25 cellular contexts compared by ENCODE assay signal in genomic region chr18:74006160-74006559, GRCh38.
"Had no signal": no experiment of that assay in that cellular context is flagged by ENCODE, and none has a peak within 500 bp of the region (broad histone marks: within the 10 kb centered on the region; RNA-seq: fewer than 3 reads in every experiment).

No MANE protein-coding gene starts in this region.

- H3K27ac ChIP-seq: ascending aorta, coronary artery, dorsolateral prefrontal cortex, esophagus muscularis mucosa, foreskin keratinocyte, gastrocnemius medialis, heart left ventricle had no signal

- H3K36me3 ChIP-seq: ascending aorta, esophagus muscularis mucosa, gastrocnemius medialis, heart left ventricle had no signal

- FAIRE-seq: bronchial epithelial cell had no signal

- H3K9me3 ChIP-seq: ascending aorta, esophagus muscularis mucosa, gastrocnemius medialis, heart left ventricle had no signal

- H3K4me1 ChIP-seq: ascending aorta, esophagus muscularis mucosa, foreskin keratinocyte, gastrocnemius medialis, heart left ventricle had no signal

- H3K27me3 ChIP-seq: ascending aorta, dorsolateral prefrontal cortex, esophagus muscularis mucosa, foreskin keratinocyte, gastrocnemius medialis, heart left ventricle had no signal

- DNase-seq: activated CD4-positive, alpha-beta memory T cell treated with anti-CD3 and anti-CD28 coated beads, Interleukin-2, amount 10 ng/mL, durations not matched to agents 7 days and 5 days; activated CD4-positive, alpha-beta T cell treated with anti-CD3 and anti-CD28 coated beads for 1 hour; activated CD4-positive, alpha-beta T cell treated with anti-CD3 and anti-CD28 coated beads for 4 hours; activated CD4-positive, alpha-beta T cell treated with anti-CD3 and anti-CD28 coated beads, Interleukin-2, amount 10 ng/mL, durations not matched to agents 7 days and 5 days; activated CD4-positive, alpha-beta T cell treated with anti-CD3 and anti-CD28 coated beads, Interleukin-2, amount 50 U/mL, for 4 hours; activated CD8-positive, alpha-beta memory T cell treated with anti-CD3 and anti-CD28 coated beads, Interleukin-2, amount 50 U/mL, for 48 hours; activated gamma-delta T cell; activated naive CD4-positive, alpha-beta T cell; activated naive CD4-positive, alpha-beta T cell treated with anti-CD3 and anti-CD28 coated beads, Interleukin-2, amount 10 ng/mL, durations not matched to agents 7 days and 5 days; activated naive CD8-positive, alpha-beta T cell treated with anti-CD3 and anti-CD28 coated beads, Interleukin-2, amount 10 ng/mL, durations not matched to agents 7 days and 5 days; activated T-cell treated with anti-CD3 and anti-CD28 coated beads for 4 hours; activated T-cell treated with anti-CD3 and anti-CD28 coated beads, Interleukin-2, amount 50 U/mL, for 24 hours; activated T-cell treated with anti-CD3 and anti-CD28 coated beads, Interleukin-2, amount 50 U/mL, for 72 hours; dorsolateral prefrontal cortex; effector memory CD8-positive, alpha-beta T cell; erythroblast; foreskin keratinocyte; gastrocnemius medialis; glutamatergic neuron; heart left ventricle; T-helper 2 cell had no signal

- H3K4me3 ChIP-seq: ascending aorta, coronary artery, dorsolateral prefrontal cortex, esophagus muscularis mucosa, gastrocnemius medialis, heart left ventricle had no signal
